7 cellular contexts compared by ENCODE assay signal in genomic region chr5:71778678-71779276, GRCh38. TPM values are rescaled to one million over a fixed set of nuclear protein-coding genes. Genes with fewer than 3 reads are reported as not detected.
A peak's percentile ranks its signal among the peaks of the same experiment; 100 is the strongest.
DNase-seq lines count a peak whose midpoint lies in the region; ATAC-seq, FAIRE-seq and TF ChIP-seq lines count a peak whose summit lies in the region.

No MANE protein-coding gene starts in this region.

- no peaks in the 10 kb centered on the region for H3K9me3 ChIP-seq in small intestine (ENCODE audit: control insufficient read depth, low read depth)

- FAIRE-seq in small intestine (lab: Jason Lieb, UNC), result no peak

- CTCF ChIA-PET in T-cell (lab: Charles Lee), result no interaction called here

- WGBS in small intestine, 3 donors, result 51 to 66% (median 62%) methylated on average over 4 of the region's 4 CpGs

- H3K36me3 ChIP-seq in small intestine (ENCODE audit: control insufficient read depth in 2 of 2, insufficient read depth in 2 of 2, low read length in 2 of 2), result no peaks in the 10 kb centered on the region

- H3K9me3 Mint-ChIP-seq in brain (no peaks in the 10 kb centered on the region), mesothelial cell of epicardium (no peaks in the 10 kb centered on the region), T-cell (no peaks in the 10 kb centered on the region)

- H3K4me1 ChIP-seq in small intestine (ENCODE audit: control insufficient read depth in 2 of 2, insufficient read depth in 1 of 2, low read depth in 1 of 2, low read length in 1 of 2), result no peaks in the 10 kb centered on the region

- H3K4me3 ChIP-seq in GM12875 (ENCODE audit: low read depth, low read length) (no peak overlapping the region), small intestine (ENCODE audit: low read depth in 1 of 2, low read length in 2 of 2) (no peak overlapping the region)

- peak overlapping the region in 3 of 5 experiments; percentile 56 to 86 (median 85) for H3K27ac Mint-ChIP-seq in brain
- no peak overlapping the region for H3K27ac Mint-ChIP-seq in mesothelial cell of epicardium
- no peak overlapping the region for H3K27ac Mint-ChIP-seq in T-cell

- H3K4me3 Mint-ChIP-seq in brain (no peak overlapping the region), mesothelial cell of epicardium (no peak overlapping the region), T-cell (no peak overlapping the region)

- H3K36me3 Mint-ChIP-seq in brain (no peaks in the 10 kb centered on the region), mesothelial cell of epicardium (no peaks in the 10 kb centered on the region), T-cell (no peaks in the 10 kb centered on the region)

- no peak overlapping the region for H3K27ac ChIP-seq in small intestine (ENCODE audit: low read depth in 1 of 2, low read length in 1 of 2)

- no peak for ATAC-seq in T-cell (replicated peaks in 1 of 4)

- H3K27me3 Mint-ChIP-seq in brain, result no peaks in the 10 kb centered on the region
- H3K27me3 Mint-ChIP-seq in mesothelial cell of epicardium (ENCODE audit: low read depth), result peaks cover 7% of the 10 kb centered on the region
- peaks cover 7 to 16% of the 10 kb centered on the region in 2 donors for H3K27me3 Mint-ChIP-seq in T-cell

- peaks cover 37% of the 10 kb centered on the region for H3K4me1 Mint-ChIP-seq in brain
- H3K4me1 Mint-ChIP-seq in mesothelial cell of epicardium, result peaks cover 10% of the 10 kb centered on the region
- H3K4me1 Mint-ChIP-seq in T-cell, result peaks cover 12 to 17% (median 13%) of the 10 kb centered on the region in 3 donors

- no peaks in the 10 kb centered on the region for H3K27me3 ChIP-seq in small intestine (ENCODE audit: control insufficient read depth in 2 of 2, insufficient read depth in 2 of 2, low read length in 2 of 2)

- POLR2A ChIA-PET in T-cell (lab: Charles Lee), result no interaction called here

- peak; percentile 71; the same call in 1 of the 2 replicates for TF ChIP-seq CTCF in GM12875 (IDR thresholded peaks at IDR 0.05; ENCODE audit: borderline replicate concordance, insufficient read depth, low read depth, low read length)
- TF ChIP-seq CTCF in brain (conservative IDR thresholded peaks at IDR 0.05), result peak; percentile 72 to 89
- no peak for TF ChIP-seq CTCF in mesothelial cell of epicardium (IDR thresholded peaks at IDR 0.05; ENCODE audit: unreplicated experiment)

- peak; percentile 4 for DNase-seq in NCI-H128 (lab: John Stamatoyannopoulos, UW; ENCODE audit: unreplicated experiment)
- peak; percentile 22 for DNase-seq in midbrain (lab: John Stamatoyannopoulos, UW)
- no peak for DNase-seq in small intestine
- DNase-seq in mesothelial cell of epicardium (ENCODE audit: low spot score in 2 of 2, unreplicated experiment in 2 of 2), result no peak
- DNase-seq in T-cell, result no peak

RNA-seq across cellular contexts. Expression of gene CARTPT, which starts 59.7 kb away (rescaled TPM):
- polyA plus RNA-seq in brain (ENCODE audit: insufficient read depth, low read depth, low replicate concordance), result 7.9 TPM
- polyA plus RNA-seq in small intestine, result 1 to 10 TPM in 1 of 3 donors, not detected in 2; 1.4 TPM
- total RNA-seq in mesothelial cell of epicardium, result not detected in 3 replicates
- not detected for total RNA-seq in T-cell

Comparison
In these comparisons a context has a peak if more than half of its experiments do, and no peak if none do; other contexts are left out.
1. DNase-seq: peak in NCI-H128 (single experiment) and midbrain (single experiment); none in small intestine (single experiment), mesothelial cell of epicardium (0 of 2) and T-cell (0 of 34).
2. H3K27ac Mint-ChIP-seq: peak in brain (3 of 5); none in mesothelial cell of epicardium (single experiment) and T-cell (0 of 2).